8 cellular contexts compared by ENCODE assay signal in the genomic region with DNA sequence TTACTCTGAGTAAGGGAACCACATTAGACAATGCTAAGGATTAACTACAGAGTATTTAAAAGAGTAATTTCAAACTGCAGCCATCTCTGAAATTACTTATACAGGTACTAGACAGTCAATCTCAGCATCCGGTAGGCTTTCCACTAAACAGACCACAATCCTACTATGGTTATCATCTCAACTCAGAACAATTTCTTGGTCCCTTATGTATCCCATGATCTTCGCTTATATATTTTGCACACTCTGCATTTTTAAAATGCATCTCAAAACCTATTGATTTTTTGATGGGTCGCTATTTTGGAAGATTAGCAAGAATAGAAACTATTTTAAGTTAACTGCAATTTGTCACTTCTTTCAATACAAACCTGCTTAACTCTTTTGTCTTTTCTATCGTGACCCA. TPM values are rescaled to one million over a fixed set of nuclear protein-coding genes. Genes with fewer than 3 reads are reported as not detected.
DNase-seq lines count a peak whose midpoint lies in the region; ATAC-seq and TF ChIP-seq lines count a peak whose summit lies in the region.

No MANE protein-coding gene starts in this region.

- no peak for ATAC-seq in stimulated activated naive CD8-positive, alpha-beta T cell treated with anti-CD3 and anti-CD28 coated beads, Interleukin-15, Interleukin-2, amounts not matched to agents 100 U/mL and 50 U/mL, for 24 hours
- ATAC-seq in memory B cell (ENCODE audit: low read depth): no peak
- no peak for ATAC-seq in aorta (ENCODE audit: low FRiP score)
- no peak for ATAC-seq in HG02610 (IDR thresholded peaks at IDR 0.05; ENCODE audit: unreplicated experiment)
- ATAC-seq in HG03354 (IDR thresholded peaks at IDR 0.05; ENCODE audit: poor library complexity, severe bottlenecking, unreplicated experiment): no peak

- no peak for DNase-seq in stimulated activated naive CD8-positive, alpha-beta T cell treated with anti-CD3 and anti-CD28 coated beads, Interleukin-15, Interleukin-2, amounts not matched to agents 100 U/mL and 50 U/mL, for 24 hours
- DNase-seq in ascending aorta (ENCODE audit: low spot score in 2 of 2) (no peak), memory B cell (ENCODE audit: low spot score in 2 of 2) (no peak), aorta (no peak)
- DNase-seq in stimulated activated CD8-positive, alpha-beta memory T cell treated with anti-CD3 and anti-CD28 coated beads, Interleukin-4, amount 100 ng/mL, for 48 hours: no peak

- WGBS in aorta, 2 donors: 9 to 13% methylated on average over 4 of the region's 4 CpGs

- H3K36me3 ChIP-seq in ascending aorta: no peaks in the 10 kb centered on the region
- no peaks in the 10 kb centered on the region for H3K36me3 ChIP-seq in aorta (ENCODE audit: control insufficient read depth in 1 of 2, insufficient read depth in 2 of 2, low read length in 1 of 2)

- peaks cover 11 to 24% of the 10 kb centered on the region in 2 donors for H3K4me1 ChIP-seq in ascending aorta
- H3K4me1 ChIP-seq in aorta (ENCODE audit: control insufficient read depth in 1 of 2, insufficient read depth in 2 of 2, low read length in 2 of 2): peaks cover 2 to 13% of the 10 kb centered on the region in 2 donors

- H3K27ac ChIP-seq in ascending aorta (peak overlapping the region in 1 of 2 donors; percentile 98), aorta (ENCODE audit: low read depth in 1 of 2, low read length in 2 of 2) (no peak overlapping the region)

- H3K9me3 ChIP-seq in ascending aorta (no peaks in the 10 kb centered on the region), aorta (ENCODE audit: control insufficient read depth, low read length) (no peaks in the 10 kb centered on the region)

- H3K4me1 Mint-ChIP-seq in stimulated activated naive CD8-positive, alpha-beta T cell treated with anti-CD3 and anti-CD28 coated beads, Interleukin-15, Interleukin-2, amounts not matched to agents 100 ng/mL and 50 ng/mL, for 24 hours (ENCODE audit: low read depth): peaks cover 46% of the 10 kb centered on the region
- peaks cover 29% of the 10 kb centered on the region for H3K4me1 Mint-ChIP-seq in memory B cell

- peak overlapping the region; percentile 5 for H3K27ac Mint-ChIP-seq in stimulated activated naive CD8-positive, alpha-beta T cell treated with anti-CD3 and anti-CD28 coated beads, Interleukin-15, Interleukin-2, amounts not matched to agents 100 ng/mL and 50 ng/mL, for 24 hours
- H3K27ac Mint-ChIP-seq in memory B cell: peak overlapping the region; percentile 95

- TF ChIP-seq CTCF in ascending aorta (IDR thresholded peaks at IDR 0.05): no peak

- peaks cover 13% of the 10 kb centered on the region for H3K36me3 Mint-ChIP-seq in stimulated activated naive CD8-positive, alpha-beta T cell treated with anti-CD3 and anti-CD28 coated beads, Interleukin-15, Interleukin-2, amounts not matched to agents 100 ng/mL and 50 ng/mL, for 24 hours (ENCODE audit: low read depth)
- peaks cover 8% of the 10 kb centered on the region for H3K36me3 Mint-ChIP-seq in memory B cell

- H3K27me3 ChIP-seq in ascending aorta (no peaks in the 10 kb centered on the region), aorta (ENCODE audit: control insufficient read depth in 1 of 2, insufficient read depth in 2 of 2, low read length in 1 of 2) (no peaks in the 10 kb centered on the region)

- H3K9me3 Mint-ChIP-seq in stimulated activated naive CD8-positive, alpha-beta T cell treated with anti-CD3 and anti-CD28 coated beads, Interleukin-15, Interleukin-2, amounts not matched to agents 100 ng/mL and 50 ng/mL, for 24 hours: no peaks in the 10 kb centered on the region
- H3K9me3 Mint-ChIP-seq in memory B cell: no peaks in the 10 kb centered on the region

- intact Hi-C loops in ascending aorta (cut with DNase I): loop anchor here (1.0 to 10.0 kb wide), 5 partner anchors 38 to 478 kb away; a partner anchor contains a TSS
- intact Hi-C loops in aorta (cut with DNase I): loop anchor here (2.0 to 10.0 kb wide), 2 partner anchors 60 to 162 kb away; no protein-coding TSS in a partner anchor

- peak overlapping the region; percentile 96 for H3K4me3 Mint-ChIP-seq in stimulated activated naive CD8-positive, alpha-beta T cell treated with anti-CD3 and anti-CD28 coated beads, Interleukin-15, Interleukin-2, amounts not matched to agents 100 ng/mL and 50 ng/mL, for 24 hours
- peak overlapping the region; percentile 85 for H3K4me3 Mint-ChIP-seq in memory B cell

- H3K27me3 Mint-ChIP-seq in stimulated activated naive CD8-positive, alpha-beta T cell treated with anti-CD3 and anti-CD28 coated beads, Interleukin-15, Interleukin-2, amounts not matched to agents 100 ng/mL and 50 ng/mL, for 24 hours: no peaks in the 10 kb centered on the region
- H3K27me3 Mint-ChIP-seq in memory B cell: no peaks in the 10 kb centered on the region

- H3K4me3 ChIP-seq in ascending aorta (peak overlapping the region; percentile 71 to 89), aorta (ENCODE audit: low read length in 2 of 2) (peak overlapping the region; percentile 77 to 100)

RNA-seq across cellular contexts. Expression of a gene that starts 1.4 kb away (rescaled TPM):
- 34.4 TPM for total RNA-seq in ascending aorta
- 100 to 1,000 TPM; 119 to 121 TPM for total RNA-seq in aorta
- 10 to 100 TPM; 36.6 to 38.4 TPM for polyA plus RNA-seq in aorta
